9 cellular contexts compared by ENCODE assay signal in genomic region chr12:112107306-112107705, GRCh38. TPM values are rescaled to one million over a fixed set of nuclear protein-coding genes. Genes with fewer than 3 reads are reported as not detected.
DNase-seq lines count a peak whose midpoint lies in the region; TF ChIP-seq lines count a peak whose summit lies in the region.
"Had no signal": no experiment of that assay in that cellular context is flagged by ENCODE, and none has a peak within 500 bp of the region (broad histone marks: within the 10 kb centered on the region; RNA-seq: fewer than 3 reads in every experiment).

No MANE protein-coding gene starts in this region.

- H3K4me1 ChIP-seq in ACC112 (ENCODE audit: control insufficient read depth, insufficient read depth, low read length, unreplicated experiment): peaks cover 23% of the 10 kb centered on the region

- H3K4me3 ChIP-seq in ACC112 (ENCODE audit: low read depth, low read length) (peak overlapping the region; percentile 97), HL-60 (replicated peaks; ENCODE audit: insufficient read depth, low read length) (peak overlapping the region; percentile 59)

- in situ Hi-C loops in ACHN (cut with HindIII; ENCODE audit: low pct_ligation_motif_present, low pct_unique_long_range_greater_than_20kb, low sequenced_read_pairs): no loop called here

- DNase-seq in HL-60 (ENCODE audit: low read depth in 1 of 2, low spot score in 1 of 2) (no peak), mesothelial cell of epicardium (ENCODE audit: low spot score in 2 of 2, unreplicated experiment in 2 of 2) (no peak), NCI-H446 treated with DMSO at 0.1 percent for 48 hours (lab: John Stamatoyannopoulos, UW) (no peak), ACHN (no peak), NCI-H2029 treated with DMSO at 0.1 percent for 48 hours (lab: John Stamatoyannopoulos, UW) (no peak), NCI-H2081 (lab: John Stamatoyannopoulos, UW) (no peak)

- no peaks in the 10 kb centered on the region for H3K27me3 ChIP-seq in ACC112 (ENCODE audit: insufficient read depth, low read length)
- no peaks in the 10 kb centered on the region for H3K27me3 ChIP-seq in HL-60 (ENCODE audit: insufficient read depth, poor library complexity, severe bottlenecking)
- H3K27me3 ChIP-seq: body of pancreas had no signal

- H3K4me3 Mint-ChIP-seq in brain: peak overlapping the region; percentile 95 to 97 (median 97)
- H3K4me3 Mint-ChIP-seq in mesothelial cell of epicardium: peak overlapping the region; percentile 98

- H3K9me3 Mint-ChIP-seq in brain (peaks cover 0 to 3% (median 0%) of the 10 kb centered on the region in 5 experiments), mesothelial cell of epicardium (no peaks in the 10 kb centered on the region)

- H3K36me3 Mint-ChIP-seq in brain (peaks cover 27% of the 10 kb centered on the region), mesothelial cell of epicardium (peaks cover under 1% of the 10 kb centered on the region)

- H3K4me1 Mint-ChIP-seq in brain (peaks cover 59% of the 10 kb centered on the region), mesothelial cell of epicardium (peaks cover 25% of the 10 kb centered on the region)

- H3K27ac Mint-ChIP-seq in brain (peak overlapping the region; percentile 94 to 99 (median 96)), mesothelial cell of epicardium (peak overlapping the region; percentile 95)

- no peaks in the 10 kb centered on the region; the same call in 1 of the 2 replicates for H3K36me3 ChIP-seq in ACC112 (ENCODE audit: insufficient read depth, low read length)

- H3K27me3 Mint-ChIP-seq in brain (peaks cover 16% of the 10 kb centered on the region), mesothelial cell of epicardium (ENCODE audit: low read depth) (no peaks in the 10 kb centered on the region)

- TF ChIP-seq CTCF in HL-60 (IDR thresholded peaks at IDR 0.05; ENCODE audit: insufficient read depth, low read length) (no peak), brain (conservative IDR thresholded peaks at IDR 0.05) (no peak), mesothelial cell of epicardium (IDR thresholded peaks at IDR 0.05; ENCODE audit: unreplicated experiment) (no peak)

- peak overlapping the region; percentile 90 for H3K27ac ChIP-seq in ACC112 (ENCODE audit: low read depth, low read length)
- H3K27ac ChIP-seq in HL-60 (replicated peaks): no peak overlapping the region

- H3K79me2 ChIP-seq in ACC112 (ENCODE audit: control insufficient read depth, insufficient read depth, low read length, unreplicated experiment): peaks cover 63% of the 10 kb centered on the region

- no peak overlapping the region for H2AFZ ChIP-seq in ACC112 (ENCODE audit: low read length, unreplicated experiment)

RNA-seq across cellular contexts. Expression of gene NAA25, which starts 1.3 kb away (rescaled TPM):
- polyA plus RNA-seq in brain (ENCODE audit: insufficient read depth, low read depth, low replicate concordance): 3.0 TPM
- 37.3 to 43.8 TPM (median 37.4 TPM) in 3 replicates for total RNA-seq in mesothelial cell of epicardium

RNA-seq across cellular contexts. Expression of gene TRAFD1, which starts 18.1 kb away (rescaled TPM):
- polyA plus RNA-seq in brain (ENCODE audit: insufficient read depth, low read depth, low replicate concordance): 48.9 TPM
- 35.0 to 36.5 TPM (median 36.1 TPM) in 3 replicates for total RNA-seq in mesothelial cell of epicardium
